ENCODE assay signal across 9 cellular contexts in the genomic region with DNA sequence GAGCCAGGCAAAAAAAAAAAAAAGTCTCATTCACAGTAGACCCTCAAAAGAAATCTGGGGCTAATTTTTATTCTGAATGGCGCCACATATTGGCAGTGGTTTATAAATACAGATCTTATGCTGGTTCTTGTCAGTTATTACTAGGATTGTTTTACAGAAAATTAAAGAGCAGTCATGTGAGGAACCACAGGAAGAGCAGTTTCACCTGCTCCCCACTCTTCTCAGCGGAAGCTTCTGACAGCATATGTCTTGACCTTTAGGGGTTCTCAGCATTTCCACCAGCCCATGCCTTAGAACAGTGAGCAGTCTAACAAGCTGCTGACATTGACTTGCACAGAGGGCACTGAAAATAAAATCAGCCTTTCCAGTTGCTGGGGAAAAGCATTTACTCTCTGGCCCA.
DNase-seq lines count a peak whose midpoint lies in the region; ATAC-seq and TF ChIP-seq lines count a peak whose summit lies in the region.
"Had no signal": no experiment of that assay in that cellular context is flagged by ENCODE, and none has a peak within 500 bp of the region (broad histone marks: within the 10 kb centered on the region; RNA-seq: fewer than 3 reads in every experiment).

No MANE protein-coding gene starts in this region.

- no peaks in the 10 kb centered on the region for H3K36me3 Mint-ChIP-seq in activated naive CD4-positive, alpha-beta T cell treated with anti-CD3 and anti-CD28 coated beads, Interleukin-2, amount 50 U/mL, for 72 hours
- H3K36me3 Mint-ChIP-seq in chondrocyte (ENCODE audit: low read depth), result peaks cover 7% of the 10 kb centered on the region

- H3K4me3 ChIP-seq in uterus, result no peak overlapping the region

- DNase-seq in activated naive CD4-positive, alpha-beta T cell treated with anti-CD3 and anti-CD28 coated beads, Interleukin-2, amount 50 U/mL, for 72 hours (ENCODE audit: low spot score in 2 of 2), result no peak
- DNase-seq in activated naive CD4-positive, alpha-beta T cell (lab: John Stamatoyannopoulos, UW), result no peak
- no peak for DNase-seq in chondrocyte (ENCODE audit: low spot score)
- DNase-seq in uterus, result no peak
- DNase-seq in HT-29 (ENCODE audit: low spot score), result no peak
- no peak for DNase-seq in HuH-7 (ENCODE audit: low spot score)
- no peak for DNase-seq in EL
- DNase-seq: NCI-H187 had no signal

- peaks cover 23 to 38% of the 10 kb centered on the region in 2 donors for H3K4me1 ChIP-seq in uterus

- peak; percentile 35 to 87 for ATAC-seq in activated naive CD4-positive, alpha-beta T cell treated with anti-CD3 and anti-CD28 coated beads, Interleukin-2, amount 50 U/mL, for 72 hours
- ATAC-seq in HG03103 (IDR thresholded peaks at IDR 0.05; ENCODE audit: low read depth, unreplicated experiment), result peak; percentile 66

- no peaks in the 10 kb centered on the region for H3K9me3 Mint-ChIP-seq in activated naive CD4-positive, alpha-beta T cell treated with anti-CD3 and anti-CD28 coated beads, Interleukin-2, amount 50 U/mL, for 72 hours
- H3K9me3 Mint-ChIP-seq in chondrocyte (ENCODE audit: low read depth), result no peaks in the 10 kb centered on the region

- H3K27ac ChIP-seq in uterus, result peak overlapping the region; percentile 87 to 100

- intact Hi-C loops in uterus (cut with DNase I; ENCODE audit: low total_unique reads), result no loop called here

- no peaks in the 10 kb centered on the region for H3K9me3 ChIP-seq in uterus

- no peaks in the 10 kb centered on the region for H3K36me3 ChIP-seq in uterus

- H3K4me1 Mint-ChIP-seq in chondrocyte (ENCODE audit: low read depth), result peaks cover 67% of the 10 kb centered on the region

- no peaks in the 10 kb centered on the region for H3K27me3 Mint-ChIP-seq in chondrocyte (ENCODE audit: low read depth)

- TF ChIP-seq CTCF in chondrocyte (IDR thresholded peaks at IDR 0.05) (no peak), uterus (IDR thresholded peaks at IDR 0.05) (no peak)

- no peaks in the 10 kb centered on the region for H3K27me3 ChIP-seq in uterus

- no peak overlapping the region for H3K4me3 Mint-ChIP-seq in chondrocyte (ENCODE audit: unreplicated experiment)

- H3K27ac Mint-ChIP-seq in activated naive CD4-positive, alpha-beta T cell treated with anti-CD3 and anti-CD28 coated beads, Interleukin-2, amount 50 U/mL, for 72 hours, result no peak overlapping the region
- H3K27ac Mint-ChIP-seq in chondrocyte (ENCODE audit: unreplicated experiment), result peak overlapping the region; percentile 61

- no peak for TF ChIP-seq POLR2A in uterus (IDR thresholded peaks at IDR 0.05)
